In genomic region chr15:56918907-56919707, GRCh38 we compare ENCODE assay signal across 8 cellular contexts. TPM values are rescaled to one million over a fixed set of nuclear protein-coding genes. Genes with fewer than 3 reads are reported as not detected.
DNase-seq lines count a peak whose midpoint lies in the region; ATAC-seq and TF ChIP-seq lines count a peak whose summit lies in the region.

No MANE protein-coding gene starts in this region.

- peak overlapping the region; percentile 94 for H2AFZ ChIP-seq in neuronal stem cell (ENCODE audit: low read length)

- H3K23ac ChIP-seq in neuronal stem cell (ENCODE audit: low read depth, low read length, poor library complexity): peak overlapping the region; percentile 86

- peaks cover 5 to 8% of the 10 kb centered on the region in 2 donors for H3K9me3 ChIP-seq in neuronal stem cell (replicated peaks in 1 of 2; ENCODE audit: control insufficient read depth in 2 of 2, insufficient read depth in 1 of 2, low read depth in 1 of 2, low read length in 2 of 2)

- H2BK12ac ChIP-seq in neuronal stem cell (ENCODE audit: low read length): peak overlapping the region; percentile 8

- ATAC-seq in GM18867 (IDR thresholded peaks at IDR 0.05; ENCODE audit: unreplicated experiment) (peak; percentile 27), HG03097 (IDR thresholded peaks at IDR 0.05; ENCODE audit: low FRiP score, unreplicated experiment) (peak; percentile 42)

- peak overlapping the region; percentile 100 for H2BK120ac ChIP-seq in neuronal stem cell (ENCODE audit: low read depth, low read length)

- no peaks in the 10 kb centered on the region for H3K27me3 ChIP-seq in neuronal stem cell (ENCODE audit: control insufficient read depth in 3 of 3, insufficient read depth in 3 of 3, low read depth in 1 of 3, low read length in 3 of 3)

- peak overlapping the region; percentile 72 for H4K91ac ChIP-seq in neuronal stem cell (ENCODE audit: low read depth, low read length, poor library complexity)

- DNase-seq in AG08395 (ENCODE audit: low spot score): peak; percentile 62
- DNase-seq in activated gamma-delta T cell treated with Interleukin-2 at 50 U/mL for 16 hours: peak; percentile 47
- peak; percentile 65 for DNase-seq in fibroblast of villous mesenchyme (ENCODE audit: low read depth)
- DNase-seq in neuronal stem cell (ENCODE audit: low spot score): peak; percentile 55

- no peak for TF ChIP-seq CTCF in fibroblast of villous mesenchyme (IDR thresholded peaks at IDR 0.05; ENCODE audit: insufficient read depth, low read depth, low read length)

- peak overlapping the region; percentile 97 for H2BK15ac ChIP-seq in neuronal stem cell (ENCODE audit: low read length)

- peak overlapping the region; percentile 73 for H3K4me3 ChIP-seq in fibroblast of villous mesenchyme (ENCODE audit: low read depth, low read length)
- H3K4me3 ChIP-seq in neuronal stem cell (ENCODE audit: low read length in 2 of 2): peak overlapping the region; percentile 80 to 100

- peaks cover 0 to 42% of the 10 kb centered on the region in 2 donors for H3K36me3 ChIP-seq in neuronal stem cell (replicated peaks in 1 of 2; ENCODE audit: control insufficient read depth in 2 of 2, insufficient read depth in 2 of 2, low read length in 2 of 2)

- peak overlapping the region; percentile 98 for H2AK5ac ChIP-seq in neuronal stem cell (ENCODE audit: low read depth, low read length)

- peak overlapping the region; percentile 89 for H3K4ac ChIP-seq in neuronal stem cell (ENCODE audit: low read length)

- peak overlapping the region; percentile 100 for H3K18ac ChIP-seq in neuronal stem cell (ENCODE audit: low read length)

- peak overlapping the region; percentile 94 for H3K9ac ChIP-seq in neuronal stem cell (ENCODE audit: low read depth, low read length, poor library complexity)

- peaks cover 5 to 13% of the 10 kb centered on the region in 2 donors for H3K4me1 ChIP-seq in neuronal stem cell (ENCODE audit: control insufficient read depth in 2 of 2, insufficient read depth in 1 of 2, low read depth in 1 of 2, low read length in 2 of 2)

- peak overlapping the region; percentile 97 for H3K14ac ChIP-seq in neuronal stem cell (ENCODE audit: low read length)

- WGBS in neuronal stem cell (ENCODE audit: extremely low coverage in 2 of 2, insufficient read length in 2 of 2, insufficient replicate concordance in 1 of 2), 2 donors: no CpG with 5 or more reads among the region's 114 CpGs

- peaks cover 3% of the 10 kb centered on the region for H3K79me1 ChIP-seq in neuronal stem cell (ENCODE audit: low read depth, low read length)

- H3K27ac ChIP-seq in neuronal stem cell (replicated peaks; ENCODE audit: low read length): peak overlapping the region; percentile 95
- H3K27ac ChIP-seq in temporal lobe (ENCODE audit: low read depth, low read length): peak overlapping the region; percentile 88

- H2BK5ac ChIP-seq in neuronal stem cell (ENCODE audit: low read length): peak overlapping the region; percentile 99

- H3K4me2 ChIP-seq in neuronal stem cell (ENCODE audit: insufficient read depth, low read length, poor library complexity, severe bottlenecking): peak overlapping the region; percentile 25

- H4K8ac ChIP-seq in neuronal stem cell (ENCODE audit: low read depth, low read length): no peak overlapping the region

TF ChIP-seq in PFSK-1, 5 proteins besides CTCF, POLR2A, EP300 and RAD21:
- TF ChIP-seq, protein P1, sequence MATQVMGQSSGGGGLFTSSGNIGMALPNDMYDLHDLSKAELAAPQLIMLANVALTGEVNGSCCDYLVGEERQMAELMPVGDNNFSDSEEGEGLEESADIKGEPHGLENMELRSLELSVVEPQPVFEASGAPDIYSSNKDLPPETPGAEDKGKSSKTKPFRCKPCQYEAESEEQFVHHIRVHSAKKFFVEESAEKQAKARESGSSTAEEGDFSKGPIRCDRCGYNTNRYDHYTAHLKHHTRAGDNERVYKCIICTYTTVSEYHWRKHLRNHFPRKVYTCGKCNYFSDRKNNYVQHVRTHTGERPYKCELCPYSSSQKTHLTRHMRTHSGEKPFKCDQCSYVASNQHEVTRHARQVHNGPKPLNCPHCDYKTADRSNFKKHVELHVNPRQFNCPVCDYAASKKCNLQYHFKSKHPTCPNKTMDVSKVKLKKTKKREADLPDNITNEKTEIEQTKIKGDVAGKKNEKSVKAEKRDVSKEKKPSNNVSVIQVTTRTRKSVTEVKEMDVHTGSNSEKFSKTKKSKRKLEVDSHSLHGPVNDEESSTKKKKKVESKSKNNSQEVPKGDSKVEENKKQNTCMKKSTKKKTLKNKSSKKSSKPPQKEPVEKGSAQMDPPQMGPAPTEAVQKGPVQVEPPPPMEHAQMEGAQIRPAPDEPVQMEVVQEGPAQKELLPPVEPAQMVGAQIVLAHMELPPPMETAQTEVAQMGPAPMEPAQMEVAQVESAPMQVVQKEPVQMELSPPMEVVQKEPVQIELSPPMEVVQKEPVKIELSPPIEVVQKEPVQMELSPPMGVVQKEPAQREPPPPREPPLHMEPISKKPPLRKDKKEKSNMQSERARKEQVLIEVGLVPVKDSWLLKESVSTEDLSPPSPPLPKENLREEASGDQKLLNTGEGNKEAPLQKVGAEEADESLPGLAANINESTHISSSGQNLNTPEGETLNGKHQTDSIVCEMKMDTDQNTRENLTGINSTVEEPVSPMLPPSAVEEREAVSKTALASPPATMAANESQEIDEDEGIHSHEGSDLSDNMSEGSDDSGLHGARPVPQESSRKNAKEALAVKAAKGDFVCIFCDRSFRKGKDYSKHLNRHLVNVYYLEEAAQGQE (IDR thresholded peaks at IDR 0.05; ENCODE audit: insufficient read depth in 1 of 2, low read depth in 2 of 2, low read length in 2 of 2): no peak
- TF ChIP-seq FOXP2 (optimal IDR thresholded peaks at IDR 0.05; ENCODE audit: borderline replicate concordance, extremely low read depth, extremely low read length, insufficient read depth): peak; percentile 67

RNA-seq across cellular contexts. Expression of gene TCF12, which starts 0.7 kb away (rescaled TPM):
- polyA plus RNA-seq in PFSK-1 (2012; ENCODE audit: insufficient read length, low read depth): 67.6 TPM
- total RNA-seq in fibroblast of villous mesenchyme: 99.5 and 110 TPM in 2 replicates
- polyA plus RNA-seq in neuronal stem cell (2013, experiment 1 of 2): 79.2 TPM
- polyA plus RNA-seq in neuronal stem cell (2013, experiment 2 of 2): 81.9 TPM
- total RNA-seq in temporal lobe: 110 TPM

Comparison
In these comparisons a context has a peak if more than half of its experiments do, and no peak if none do; other contexts are left out.
1. Peak in every context shown above with its lines: DNase-seq, ATAC-seq, H3K4me3 ChIP-seq and H3K27ac ChIP-seq.